12 cellular contexts compared by ENCODE assay signal in the genomic region with DNA sequence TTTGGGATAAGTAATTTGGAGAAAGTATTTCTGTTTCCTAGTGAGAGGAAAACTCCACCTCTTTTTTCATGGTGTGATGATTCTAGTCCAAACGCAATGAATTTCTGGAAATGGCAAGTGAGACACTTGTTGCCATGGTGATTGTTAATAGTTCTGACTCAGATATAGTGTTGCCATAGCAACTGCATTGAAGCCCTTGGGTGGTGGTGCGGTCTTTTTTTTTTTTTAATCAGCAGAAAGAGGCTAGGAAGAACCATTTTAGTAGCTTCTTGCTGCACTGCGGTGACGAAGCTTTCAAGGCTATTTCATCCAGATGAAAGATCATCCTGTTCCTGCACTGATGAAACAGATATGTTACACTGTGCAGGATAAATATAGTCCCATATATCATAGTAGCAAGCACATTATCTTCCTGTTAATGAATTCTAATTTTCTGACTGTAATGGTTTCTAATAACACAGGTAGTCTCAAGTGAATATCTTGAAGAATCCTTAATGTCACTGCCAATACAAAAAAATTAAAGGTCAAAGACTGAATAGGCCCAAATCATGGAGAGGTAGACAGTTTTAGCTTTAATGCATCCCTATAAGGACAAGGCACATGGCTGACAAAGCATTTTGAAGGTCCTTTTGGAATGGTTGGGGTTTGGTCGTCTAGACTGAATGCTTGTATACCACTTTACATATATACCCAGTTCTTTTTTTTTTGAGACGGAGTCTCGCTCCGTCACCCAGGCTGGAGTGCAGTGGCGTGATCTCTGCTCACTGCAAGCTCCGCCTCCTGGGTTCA.
DNase-seq lines count a peak whose midpoint lies in the region; ATAC-seq and TF ChIP-seq lines count a peak whose summit lies in the region.
"Had no signal": no experiment of that assay in that cellular context is flagged by ENCODE, and none has a peak within 500 bp of the region (broad histone marks: within the 10 kb centered on the region; RNA-seq: fewer than 3 reads in every experiment).

No MANE protein-coding gene starts in this region.

- H3K9me3 ChIP-seq in HAP-1 (no peaks in the 10 kb centered on the region), right cardiac atrium (ENCODE audit: control insufficient read depth, low read length) (no peaks in the 10 kb centered on the region), heart left ventricle (peaks cover 0 to 5% (median 0%) of the 10 kb centered on the region in 12 donors)
- H3K9me3 ChIP-seq: BLaER1 had no signal

- no peak for TF ChIP-seq CTCF in heart left ventricle (IDR thresholded peaks at IDR 0.05)

- DNase-seq in A172 (ENCODE audit: low spot score) (peak; percentile 76), HAP-1 (ENCODE audit: low spot score in 2 of 2) (peak; percentile 17 to 69), SK-N-DZ (ENCODE audit: low spot score) (peak; percentile 49), foreskin melanocyte (peak; percentile 20), right cardiac atrium (no peak), cerebellar nuclear complex (lab: John Stamatoyannopoulos, UW) (no peak), heart left ventricle (no peak)
- no peak for DNase-seq in T-helper 2 cell treated with Interferon-gamma antibody and Interleukin-4, amounts not matched to agents 5 μg/mL and 100 μg/mL, for 36 hours (ENCODE audit: low spot score)
- DNase-seq: activated CD8-positive, alpha-beta memory T cell treated with anti-CD3 and anti-CD28 coated beads, Interleukin-2, amount 10 ng/mL, durations not matched to agents 7 days and 5 days; SW 1271 had no signal

- 82% methylated on average over 10 of the region's 10 CpGs for WGBS in right cardiac atrium
- WGBS in heart left ventricle, 4 donors = 86 to 94% (median 88%) methylated on average over 10 of the region's 10 CpGs

- no peaks in the 10 kb centered on the region for H3K36me3 ChIP-seq in HAP-1 (replicated peaks)
- no peaks in the 10 kb centered on the region for H3K36me3 ChIP-seq in heart left ventricle
- H3K36me3 ChIP-seq: BLaER1, cardiac muscle cell had no signal

- in situ Hi-C loops in HAP-1 (cut with MboI; ENCODE audit: low sequenced_read_pairs) = no loop called here

- H3K27ac Mint-ChIP-seq in T-helper 2 cell treated with Interferon-gamma antibody and Interleukin-4, amounts not matched to agents 5 μg/mL and 100 μg/mL, for 36 hours = no peak overlapping the region
- H3K27ac Mint-ChIP-seq: activated CD8-positive, alpha-beta memory T cell treated with anti-CD3 and anti-CD28 coated beads, Interleukin-2, amount 10 ng/mL, durations not matched to agents 7 days and 5 days had no signal

- no peaks in the 10 kb centered on the region for H3K4me1 Mint-ChIP-seq in T-helper 2 cell treated with Interferon-gamma antibody and Interleukin-4, amounts not matched to agents 5 μg/mL and 100 μg/mL, for 36 hours (ENCODE audit: low read depth)
- H3K4me1 Mint-ChIP-seq: activated CD8-positive, alpha-beta memory T cell treated with anti-CD3 and anti-CD28 coated beads, Interleukin-2, amount 10 ng/mL, durations not matched to agents 7 days and 5 days had no signal

- H3K36me3 Mint-ChIP-seq in T-helper 2 cell treated with Interferon-gamma antibody and Interleukin-4, amounts not matched to agents 5 μg/mL and 100 μg/mL, for 36 hours (ENCODE audit: low read depth) = no peaks in the 10 kb centered on the region
- H3K36me3 Mint-ChIP-seq: activated CD8-positive, alpha-beta memory T cell treated with anti-CD3 and anti-CD28 coated beads, Interleukin-2, amount 10 ng/mL, durations not matched to agents 7 days and 5 days had no signal

- no peaks in the 10 kb centered on the region for H3K27me3 ChIP-seq in HAP-1 (ENCODE audit: low read depth)
- no peaks in the 10 kb centered on the region for H3K27me3 ChIP-seq in right cardiac atrium (ENCODE audit: control insufficient read depth, insufficient read depth)
- H3K27me3 ChIP-seq in heart left ventricle = no peaks in the 10 kb centered on the region
- H3K27me3 ChIP-seq: BLaER1, cardiac muscle cell had no signal

- H3K4me3 ChIP-seq in HAP-1 = no peak overlapping the region
- H3K4me3 ChIP-seq in right cardiac atrium (ENCODE audit: low read length) = no peak overlapping the region
- no peak overlapping the region for H3K4me3 ChIP-seq in heart left ventricle
- H3K4me3 ChIP-seq: BLaER1, cardiac muscle cell had no signal

- TF ChIP-seq POLR2A in heart left ventricle (IDR thresholded peaks at IDR 0.05) = no peak

- no peaks in the 10 kb centered on the region for H3K9me3 Mint-ChIP-seq in T-helper 2 cell treated with Interferon-gamma antibody and Interleukin-4, amounts not matched to agents 5 μg/mL and 100 μg/mL, for 36 hours

- H3K27me3 Mint-ChIP-seq in T-helper 2 cell treated with Interferon-gamma antibody and Interleukin-4, amounts not matched to agents 5 μg/mL and 100 μg/mL, for 36 hours (ENCODE audit: low read depth) = peaks cover 2% of the 10 kb centered on the region
- H3K27me3 Mint-ChIP-seq: activated CD8-positive, alpha-beta memory T cell treated with anti-CD3 and anti-CD28 coated beads, Interleukin-2, amount 10 ng/mL, durations not matched to agents 7 days and 5 days had no signal

- H3K4me1 ChIP-seq in HAP-1 = no peaks in the 10 kb centered on the region
- no peaks in the 10 kb centered on the region for H3K4me1 ChIP-seq in right cardiac atrium (ENCODE audit: control insufficient read depth, insufficient read depth, low read length)
- H3K4me1 ChIP-seq in heart left ventricle = peaks cover 0 to 7% (median 0%) of the 10 kb centered on the region in 12 donors
- H3K4me1 ChIP-seq: BLaER1 had no signal

- H3K27ac ChIP-seq in right cardiac atrium (ENCODE audit: low read length) (no peak overlapping the region), heart left ventricle (no peak overlapping the region)
- H3K27ac ChIP-seq: BLaER1, cardiac muscle cell had no signal

- intact Hi-C loops in right cardiac atrium (cut with DNase I) (no loop called here), heart left ventricle (cut with DNase I) (no loop called here)

- ATAC-seq in right cardiac atrium = no peak
- no peak for ATAC-seq in heart left ventricle
- ATAC-seq: activated CD8-positive, alpha-beta memory T cell treated with anti-CD3 and anti-CD28 coated beads, Interleukin-2, amount 10 ng/mL, durations not matched to agents 7 days and 5 days had no signal

- no peak overlapping the region for H3K4me3 Mint-ChIP-seq in T-helper 2 cell treated with Interferon-gamma antibody and Interleukin-4, amounts not matched to agents 5 μg/mL and 100 μg/mL, for 36 hours
- H3K4me3 Mint-ChIP-seq: activated CD8-positive, alpha-beta memory T cell treated with anti-CD3 and anti-CD28 coated beads, Interleukin-2, amount 10 ng/mL, durations not matched to agents 7 days and 5 days had no signal

Comparison
In these comparisons a context has a peak if more than half of its experiments do, and no peak if none do; other contexts are left out.
1. DNase-seq: peak in A172 (single experiment), HAP-1 (2 of 2), SK-N-DZ (single experiment) and foreskin melanocyte (single experiment); none in T-helper 2 cell treated with Interferon-gamma antibody and Interleukin-4, amounts not matched to agents 5 μg/mL and 100 μg/mL, for 36 hours (single experiment), right cardiac atrium (0 of 3), cerebellar nuclear complex (0 of 2) and heart left ventricle (0 of 5).